Comparison of ENCODE assay signal across 2 cellular contexts in genomic region chr6:76703786-76704185, GRCh38.
A peak's percentile ranks its signal among the peaks of the same experiment; 100 is the strongest.
TF ChIP-seq lines count a peak whose summit lies in the region.

No MANE protein-coding gene starts in this region.

TF ChIP-seq in GM23338, 12 proteins besides CTCF, POLR2A, EP300 and RAD21 (continued from another document):
- TF ChIP-seq REST (IDR thresholded peaks at IDR 0.05; ENCODE audit: unreplicated experiment) (no peak), EZH2phosphoT487 (IDR thresholded peaks at IDR 0.05; ENCODE audit: unreplicated experiment) (no peak)

TF ChIP-seq in H1, 55 proteins besides CTCF, POLR2A, EP300 and RAD21 (continued from another document):
- TF ChIP-seq CEBPB (IDR thresholded peaks at IDR 0.05; ENCODE audit: low read depth, low read length) (peak; percentile 99), ZNF274 (IDR thresholded peaks at IDR 0.05; ENCODE audit: borderline replicate concordance, extremely low read depth, low read length) (no peak)
